2 cellular contexts compared by ENCODE assay signal in the genomic region with DNA sequence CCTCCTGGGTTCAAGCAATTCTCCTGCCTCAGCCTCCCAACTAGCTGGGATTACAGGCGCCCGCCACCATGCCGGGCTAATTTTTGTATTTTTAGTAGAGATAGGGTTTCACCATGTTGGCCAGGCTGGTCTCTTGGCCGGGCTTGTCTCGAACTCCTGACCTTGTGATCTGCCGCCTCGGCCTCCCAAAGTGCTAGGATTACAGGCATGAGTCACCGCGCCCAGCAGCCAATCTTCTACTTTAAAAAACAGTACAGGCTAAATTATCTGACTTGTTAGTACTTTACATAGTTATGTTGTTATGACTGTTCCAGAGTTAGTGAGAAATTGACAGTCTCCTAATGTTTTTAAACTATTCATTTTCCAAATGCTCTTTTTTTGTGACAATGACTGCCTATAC.
A peak's percentile ranks its signal among the peaks of the same experiment; 100 is the strongest.
TF ChIP-seq lines count a peak whose summit lies in the region.
"Not testable (repeated sequence)": the region's sequence is repeated elsewhere in the genome, so short reads cannot be mapped to it uniquely, and the experiment has no call there.

No MANE protein-coding gene starts in this region.

TF ChIP-seq in A549, 52 proteins besides CTCF, POLR2A, EP300 and RAD21:
- not testable (repeated sequence) for TF ChIP-seq FOSL2 (IDR thresholded peaks at IDR 0.05)
- peak; percentile 47; the same call in 1 of the 2 replicates for TF ChIP-seq FOSL2 (CRISPR knock-in tag; IDR thresholded peaks at IDR 0.05)

TF ChIP-seq in K562, 482 proteins besides CTCF, POLR2A, EP300 and RAD21:
- TF ChIP-seq DPF2 (IDR thresholded peaks at IDR 0.05): peak; percentile 24; the same call in 1 of the 2 replicates
- TF ChIP-seq, protein P1, sequence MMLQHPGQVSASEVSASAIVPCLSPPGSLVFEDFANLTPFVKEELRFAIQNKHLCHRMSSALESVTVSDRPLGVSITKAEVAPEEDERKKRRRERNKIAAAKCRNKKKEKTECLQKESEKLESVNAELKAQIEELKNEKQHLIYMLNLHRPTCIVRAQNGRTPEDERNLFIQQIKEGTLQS (IDR thresholded peaks at IDR 0.05): peak; percentile 75
- TF ChIP-seq, protein P1 (CRISPR knock-in tag; conservative IDR thresholded peaks at IDR 0.05): not testable (repeated sequence)
- 0 out of 2 replicates have a peak, but pooled peaks have one; percentile 12 for TF ChIP-seq ATF7 (IDR thresholded peaks at IDR 0.05)
- peak; percentile 64 for TF ChIP-seq FOSL1 (tag; conservative IDR thresholded peaks at IDR 0.05)
- 0 out of 4 replicates have a peak, but pooled peaks of 1 of the 2 experiments have one; percentile 5 for TF ChIP-seq KDM1A (IDR thresholded peaks at IDR 0.05)
- peak; percentile 75 for TF ChIP-seq JUND (IDR thresholded peaks at IDR 0.05; ENCODE audit: borderline replicate concordance, low read depth, low read length)
- peak; percentile 58; the same call in 1 of the 3 replicates for TF ChIP-seq JUND (tag; IDR thresholded peaks at IDR 0.05; ENCODE audit: borderline replicate concordance, low read depth, low read length)
- 0 out of 2 replicates have a peak, but pooled peaks have one; percentile 20 for TF ChIP-seq ADNP (tag; IDR thresholded peaks at IDR 0.05)
- TF ChIP-seq BCOR (IDR thresholded peaks at IDR 0.05): peak; percentile 63; the same call in 1 of the 2 replicates
- TF ChIP-seq, protein P2, sequence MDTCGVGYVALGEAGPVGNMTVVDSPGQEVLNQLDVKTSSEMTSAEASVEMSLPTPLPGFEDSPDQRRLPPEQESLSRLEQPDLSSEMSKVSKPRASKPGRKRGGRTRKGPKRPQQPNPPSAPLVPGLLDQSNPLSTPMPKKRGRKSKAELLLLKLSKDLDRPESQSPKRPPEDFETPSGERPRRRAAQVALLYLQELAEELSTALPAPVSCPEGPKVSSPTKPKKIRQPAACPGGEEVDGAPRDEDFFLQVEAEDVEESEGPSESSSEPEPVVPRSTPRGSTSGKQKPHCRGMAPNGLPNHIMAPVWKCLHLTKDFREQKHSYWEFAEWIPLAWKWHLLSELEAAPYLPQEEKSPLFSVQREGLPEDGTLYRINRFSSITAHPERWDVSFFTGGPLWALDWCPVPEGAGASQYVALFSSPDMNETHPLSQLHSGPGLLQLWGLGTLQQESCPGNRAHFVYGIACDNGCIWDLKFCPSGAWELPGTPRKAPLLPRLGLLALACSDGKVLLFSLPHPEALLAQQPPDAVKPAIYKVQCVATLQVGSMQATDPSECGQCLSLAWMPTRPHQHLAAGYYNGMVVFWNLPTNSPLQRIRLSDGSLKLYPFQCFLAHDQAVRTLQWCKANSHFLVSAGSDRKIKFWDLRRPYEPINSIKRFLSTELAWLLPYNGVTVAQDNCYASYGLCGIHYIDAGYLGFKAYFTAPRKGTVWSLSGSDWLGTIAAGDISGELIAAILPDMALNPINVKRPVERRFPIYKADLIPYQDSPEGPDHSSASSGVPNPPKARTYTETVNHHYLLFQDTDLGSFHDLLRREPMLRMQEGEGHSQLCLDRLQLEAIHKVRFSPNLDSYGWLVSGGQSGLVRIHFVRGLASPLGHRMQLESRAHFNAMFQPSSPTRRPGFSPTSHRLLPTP (IDR thresholded peaks at IDR 0.05; ENCODE audit: borderline replicate concordance, extremely low read depth, insufficient read length): peak; percentile 32
TF ChIP-seq in K562: peak in this region for 9; not testable (repeated sequence) for 473.
